ENCODE assay signal across 8 cellular contexts in genomic region chr4:60201052-60201673, GRCh38.
DNase-seq lines count a peak whose midpoint lies in the region; ATAC-seq and TF ChIP-seq lines count a peak whose summit lies in the region.

No MANE protein-coding gene starts in this region.

- H3K4me1 ChIP-seq in Loucy (ENCODE audit: insufficient read depth, low read length, poor library complexity, severe bottlenecking) = no peaks in the 10 kb centered on the region

- no peaks in the 10 kb centered on the region for H3K9me3 Mint-ChIP-seq in nephron progenitor cell

- no peaks in the 10 kb centered on the region for H3K9me2 ChIP-seq in Loucy (replicated peaks; ENCODE audit: low read depth, low read length)

- H3K4me1 Mint-ChIP-seq in nephron progenitor cell = no peaks in the 10 kb centered on the region

- H3K27ac Mint-ChIP-seq in nephron progenitor cell = no peak overlapping the region

- no peaks in the 10 kb centered on the region for H3K79me2 ChIP-seq in Loucy (ENCODE audit: insufficient read depth, low read length)

- no peaks in the 10 kb centered on the region for H3K9me3 ChIP-seq in Loucy (ENCODE audit: insufficient read depth, low read depth, low read length)

- TF ChIP-seq CTCF in Loucy (conservative IDR thresholded peaks at IDR 0.05; ENCODE audit: low read length) (peak; percentile 94), epithelial cell of proximal tubule (conservative IDR thresholded peaks at IDR 0.05; ENCODE audit: low read depth, low read length) (peak; percentile 94), nephron progenitor cell (IDR thresholded peaks at IDR 0.05) (peak; percentile 94)

- peak; percentile 27 to 32 for DNase-seq in activated T-cell treated with anti-CD3 and anti-CD28 coated beads, Interleukin-2, amount 50 U/mL, for 48 hours
- no peak for DNase-seq in activated T-cell treated with anti-CD3 and anti-CD28 coated beads, Interleukin-2, amount 50 U/mL, for 1 hour
- DNase-seq in H4 (ENCODE audit: low spot score) = peak; percentile 46
- DNase-seq in epithelial cell of proximal tubule (ENCODE audit: low read depth) = peak; percentile 12
- DNase-seq in nephron progenitor cell = peak; percentile 74
- no peak for DNase-seq in DMS79 treated with DMSO at 0.1 percent for 48 hours (lab: John Stamatoyannopoulos, UW)

- H3K27me3 ChIP-seq in Loucy (ENCODE audit: insufficient read depth, low read length, poor library complexity, severe bottlenecking) = no peaks in the 10 kb centered on the region

- H3K36me3 ChIP-seq in Loucy (ENCODE audit: insufficient read depth, low read length) = no peaks in the 10 kb centered on the region

- H3F3A ChIP-seq in Loucy (ENCODE audit: low read depth) = no peaks in the 10 kb centered on the region

- ATAC-seq in SK-N-SH treated with all-trans-retinoic acid at 6 μM for 48 hours = peak; percentile 66

- H3K4me3 ChIP-seq in Loucy (ENCODE audit: low read length, poor library complexity, severe bottlenecking) (no peak overlapping the region), epithelial cell of proximal tubule (ENCODE audit: low read depth, low read length) (no peak overlapping the region)

- no peak overlapping the region for H2AFZ ChIP-seq in Loucy (ENCODE audit: low read length)

- no peak overlapping the region for H3K4me2 ChIP-seq in Loucy (ENCODE audit: low read depth, low read length, poor library complexity, severe bottlenecking)

- H3K9ac ChIP-seq in Loucy (ENCODE audit: low read depth, low read length, poor library complexity, severe bottlenecking) = no peak overlapping the region

- H3K4me3 Mint-ChIP-seq in nephron progenitor cell = no peak overlapping the region

- H4K20me1 ChIP-seq in Loucy (ENCODE audit: insufficient read depth, low read length, poor library complexity, severe bottlenecking) = no peaks in the 10 kb centered on the region

- no peaks in the 10 kb centered on the region for H3K36me3 Mint-ChIP-seq in nephron progenitor cell (ENCODE audit: low read depth)

- H3K27me3 Mint-ChIP-seq in nephron progenitor cell (ENCODE audit: low read depth, poor library complexity) = no peaks in the 10 kb centered on the region

TF ChIP-seq in SK-N-SH treated with all-trans-retinoic acid at 6 μM for 48 hours, 23 proteins besides CTCF, POLR2A, EP300 and RAD21:
- TF ChIP-seq CSDC2 (CRISPR knock-in tag; IDR thresholded peaks at IDR 0.05) (no peak), POU6F1 (CRISPR knock-in tag; IDR thresholded peaks at IDR 0.05; ENCODE audit: borderline replicate concordance, low read depth) (no peak), SNAI2 (CRISPR knock-in tag; IDR thresholded peaks at IDR 0.05) (no peak), PPARA (CRISPR knock-in tag; IDR thresholded peaks at IDR 0.05; ENCODE audit: borderline replicate concordance) (no peak)

Comparison
In these comparisons a context has a peak if more than half of its experiments do, and no peak if none do; other contexts are left out.
1. DNase-seq: peak in activated T-cell treated with anti-CD3 and anti-CD28 coated beads, Interleukin-2, amount 50 U/mL, for 48 hours (2 of 2), H4 (single experiment), epithelial cell of proximal tubule (single experiment) and nephron progenitor cell (single experiment); none in activated T-cell treated with anti-CD3 and anti-CD28 coated beads, Interleukin-2, amount 50 U/mL, for 1 hour (single experiment) and DMS79 treated with DMSO at 0.1 percent for 48 hours (single experiment).
2. Peak in every context shown above with its lines, with median percentiles within 50 percentile points of each other: CTCF ChIP-seq.